30 cellular contexts compared by ENCODE assay signal in the genomic region with DNA sequence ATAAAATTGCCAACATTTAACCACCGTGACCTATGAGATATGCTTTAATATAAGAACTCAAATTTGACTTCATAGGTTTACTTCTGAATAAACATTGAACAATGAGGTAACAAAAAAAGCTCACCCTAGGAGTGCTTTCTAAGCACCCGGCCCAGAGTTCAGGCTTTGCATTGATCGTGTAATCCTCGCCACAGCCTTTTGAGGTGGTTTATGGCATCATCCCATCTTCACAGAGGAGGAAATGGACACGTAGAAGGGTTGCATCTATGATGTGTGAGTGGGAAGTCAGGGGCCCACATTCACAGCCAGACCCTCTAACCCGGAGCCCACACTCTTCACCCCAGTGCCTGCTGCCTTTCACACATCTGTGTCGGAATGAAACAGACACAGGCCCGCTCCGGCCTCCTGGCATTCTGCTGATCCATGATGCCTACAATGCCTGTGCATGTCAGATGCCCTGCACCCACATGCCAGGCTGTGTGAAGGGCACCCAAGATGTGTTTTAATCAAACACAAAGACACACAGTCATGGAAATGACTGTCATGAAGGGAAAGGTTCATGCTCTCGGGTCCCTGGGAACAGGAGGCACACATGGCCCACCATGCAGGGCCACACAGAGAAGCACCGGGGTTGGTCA. TPM values are rescaled to one million over a fixed set of nuclear protein-coding genes. Genes with fewer than 3 reads are reported as not detected.
DNase-seq lines count a peak whose midpoint lies in the region; ATAC-seq, FAIRE-seq and TF ChIP-seq lines count a peak whose summit lies in the region.
"Had no signal": no experiment of that assay in that cellular context is flagged by ENCODE, and none has a peak within 500 bp of the region (broad histone marks: within the 10 kb centered on the region; RNA-seq: fewer than 3 reads in every experiment).

No MANE protein-coding gene starts in this region.

- H3K9ac ChIP-seq in HepG2 (ENCODE audit: insufficient read depth, low read depth, low read length) (no peak overlapping the region), astrocyte (ENCODE audit: low read length) (no peak overlapping the region)

- H3K27ac ChIP-seq in HepG2 (ENCODE audit: extremely low read length, insufficient read depth, low read length) (no peak overlapping the region), right lobe of liver (no peak overlapping the region), astrocyte (ENCODE audit: low read depth, low read length) (no peak overlapping the region)
- H3K27ac ChIP-seq: 22Rv1, heart right ventricle, SJCRH30, testis had no signal

- no peak for FAIRE-seq in HepG2 (lab: Jason Lieb, UNC)
- FAIRE-seq in astrocyte (lab: Jason Lieb, UNC): no peak
- FAIRE-seq: K562, keratinocyte had no signal

- in situ Hi-C loops in HepG2 (cut with HindIII; ENCODE audit: extremely low pct_ligation_motif_present, low pct_unique_long_range_greater_than_20kb): no loop called here

- H3K4me2 ChIP-seq in HepG2 (ENCODE audit: low read depth, low read length) (no peak overlapping the region), astrocyte (ENCODE audit: low read length) (no peak overlapping the region)

- intact Hi-C loops in activated CD4-positive, alpha-beta T cell treated with anti-CD3 and anti-CD28 coated beads for 36 hours (cut with DNase I, micrococcal nuclease): no loop called here
- intact Hi-C loops in HepG2 (cut with micrococcal nuclease; ENCODE audit: unreplicated experiment) (no loop called here), right lobe of liver (cut with DNase I) (no loop called here)

- TF ChIP-seq POLR2A in HepG2 (IDR thresholded peaks at IDR 0.05; ENCODE audit: insufficient read depth in 1 of 2, low read depth in 2 of 2, low read length in 2 of 2) (no peak), right lobe of liver (IDR thresholded peaks at IDR 0.05) (no peak)

- POLR2A ChIA-PET in activated CD4-positive, alpha-beta T cell treated with anti-CD3 and anti-CD28 coated beads for 36 hours (lab: Charles Lee): no interaction called here
- POLR2A ChIA-PET in HepG2 (lab: Yijun Ruan, JAX): no interaction called here

- H3K4me3 Mint-ChIP-seq in activated CD4-positive, alpha-beta T cell treated with anti-CD3 and anti-CD28 coated beads for 36 hours: no peak overlapping the region
- H3K4me3 Mint-ChIP-seq in astrocyte (ENCODE audit: unreplicated experiment): peak overlapping the region; percentile 67
- H3K4me3 Mint-ChIP-seq in stimulated activated naive CD8-positive, alpha-beta T cell treated with anti-CD3 and anti-CD28 coated beads, Interleukin-15, Interleukin-2, amounts not matched to agents 100 ng/mL and 50 ng/mL, for 24 hours: no peak overlapping the region
- no peak overlapping the region for H3K4me3 Mint-ChIP-seq in stimulated activated naive B cell treated with anti-CD40 and anti-IgM and Interleukin-4, amounts not matched to agents 10 μg/mL and 1 μg/mL and 100 μg/mL, for 72 hours
- H3K4me3 Mint-ChIP-seq: CD14-positive monocyte had no signal

- H3K9me3 ChIP-seq in HepG2 (ENCODE audit: low read length): no peaks in the 10 kb centered on the region
- no peaks in the 10 kb centered on the region for H3K9me3 ChIP-seq in right lobe of liver
- no peaks in the 10 kb centered on the region for H3K9me3 ChIP-seq in astrocyte (ENCODE audit: insufficient read depth, low read depth, low read length)
- H3K9me3 ChIP-seq: heart right ventricle, SJCRH30, testis had no signal

- H3K79me2 ChIP-seq in HepG2 (ENCODE audit: insufficient read depth, low read length) (no peaks in the 10 kb centered on the region), astrocyte (ENCODE audit: insufficient read depth, low read length) (no peaks in the 10 kb centered on the region)

- H3K27me3 Mint-ChIP-seq in activated CD4-positive, alpha-beta T cell treated with anti-CD3 and anti-CD28 coated beads for 36 hours: no peaks in the 10 kb centered on the region
- H3K27me3 Mint-ChIP-seq in astrocyte (ENCODE audit: low read depth, unreplicated experiment): peaks cover 13% of the 10 kb centered on the region
- peaks cover 6% of the 10 kb centered on the region for H3K27me3 Mint-ChIP-seq in stimulated activated naive CD8-positive, alpha-beta T cell treated with anti-CD3 and anti-CD28 coated beads, Interleukin-15, Interleukin-2, amounts not matched to agents 100 ng/mL and 50 ng/mL, for 24 hours
- H3K27me3 Mint-ChIP-seq in stimulated activated naive B cell treated with anti-CD40 and anti-IgM and Interleukin-4, amounts not matched to agents 10 μg/mL and 1 μg/mL and 100 μg/mL, for 72 hours: peaks cover 11 to 19% of the 10 kb centered on the region in 2 donors

- no peak overlapping the region for H3K27ac Mint-ChIP-seq in activated CD4-positive, alpha-beta T cell treated with anti-CD3 and anti-CD28 coated beads for 36 hours
- H3K27ac Mint-ChIP-seq in astrocyte (ENCODE audit: unreplicated experiment): no peak overlapping the region
- H3K27ac Mint-ChIP-seq in stimulated activated naive CD8-positive, alpha-beta T cell treated with anti-CD3 and anti-CD28 coated beads, Interleukin-15, Interleukin-2, amounts not matched to agents 100 ng/mL and 50 ng/mL, for 24 hours: peak overlapping the region; percentile 45
- no peak overlapping the region for H3K27ac Mint-ChIP-seq in stimulated activated naive B cell treated with anti-CD40 and anti-IgM and Interleukin-4, amounts not matched to agents 10 μg/mL and 1 μg/mL and 100 μg/mL, for 72 hours

- peaks cover 12% of the 10 kb centered on the region for H3K4me1 Mint-ChIP-seq in activated CD4-positive, alpha-beta T cell treated with anti-CD3 and anti-CD28 coated beads for 36 hours
- H3K4me1 Mint-ChIP-seq in astrocyte (ENCODE audit: low read depth, unreplicated experiment): peaks cover 6% of the 10 kb centered on the region
- peaks cover 16% of the 10 kb centered on the region for H3K4me1 Mint-ChIP-seq in stimulated activated naive CD8-positive, alpha-beta T cell treated with anti-CD3 and anti-CD28 coated beads, Interleukin-15, Interleukin-2, amounts not matched to agents 100 ng/mL and 50 ng/mL, for 24 hours (ENCODE audit: low read depth)
- H3K4me1 Mint-ChIP-seq in stimulated activated naive B cell treated with anti-CD40 and anti-IgM and Interleukin-4, amounts not matched to agents 10 μg/mL and 1 μg/mL and 100 μg/mL, for 72 hours: peaks cover 2 to 6% of the 10 kb centered on the region in 2 donors

- BruUV-seq in HepG2 (replicated peaks; lab: Mats Ljungman, UMichigan): no TSS peak

- H3K36me3 ChIP-seq in HepG2 (replicated peaks in 1 of 2; ENCODE audit: control insufficient read depth in 1 of 2, insufficient read depth in 2 of 2, low read length in 2 of 2) (peaks cover 5 to 42% of the 10 kb centered on the region in 2 experiments), right lobe of liver (peaks cover 0 to 9% (median 0%) of the 10 kb centered on the region in 4 donors), astrocyte (ENCODE audit: insufficient read depth, low read length) (no peaks in the 10 kb centered on the region)
- H3K36me3 ChIP-seq: SJCRH30 had no signal

- H3K9me3 Mint-ChIP-seq in activated CD4-positive, alpha-beta T cell treated with anti-CD3 and anti-CD28 coated beads for 36 hours (ENCODE audit: low read depth): no peaks in the 10 kb centered on the region
- peaks cover 3% of the 10 kb centered on the region for H3K9me3 Mint-ChIP-seq in astrocyte (ENCODE audit: unreplicated experiment)
- no peaks in the 10 kb centered on the region for H3K9me3 Mint-ChIP-seq in stimulated activated naive CD8-positive, alpha-beta T cell treated with anti-CD3 and anti-CD28 coated beads, Interleukin-15, Interleukin-2, amounts not matched to agents 100 ng/mL and 50 ng/mL, for 24 hours
- H3K9me3 Mint-ChIP-seq in stimulated activated naive B cell treated with anti-CD40 and anti-IgM and Interleukin-4, amounts not matched to agents 10 μg/mL and 1 μg/mL and 100 μg/mL, for 72 hours: no peaks in the 10 kb centered on the region

- TF ChIP-seq EP300 in HepG2 (IDR thresholded peaks at IDR 0.05; ENCODE audit: low read depth in 2 of 2, low read length in 2 of 2) (no peak), HepG2 (CRISPR knock-in tag; IDR thresholded peaks at IDR 0.05; ENCODE audit: borderline replicate concordance) (no peak)

- H2AFZ ChIP-seq in HepG2 (ENCODE audit: low read length) (no peak overlapping the region), astrocyte (ENCODE audit: low read depth, low read length) (no peak overlapping the region)

- H4K20me1 ChIP-seq in HepG2 (ENCODE audit: insufficient read depth, low read length) (no peaks in the 10 kb centered on the region), astrocyte (ENCODE audit: insufficient read depth, low read length) (no peaks in the 10 kb centered on the region)

- TF ChIP-seq RAD21 in HepG2 (CRISPR knock-in tag; IDR thresholded peaks at IDR 0.05): no peak

- H3K4me1 ChIP-seq in HepG2 (ENCODE audit: insufficient read depth, low read length) (no peaks in the 10 kb centered on the region), right lobe of liver (peaks cover 0 to 10% (median 2%) of the 10 kb centered on the region in 4 donors), astrocyte (ENCODE audit: insufficient read depth, low read length) (peaks cover 5% of the 10 kb centered on the region)
- H3K4me1 ChIP-seq: SJCRH30, testis had no signal

- H3K27me3 ChIP-seq in HepG2 (ENCODE audit: control insufficient read depth in 1 of 2, insufficient read depth in 2 of 2, low read length in 2 of 2): no peaks in the 10 kb centered on the region
- no peaks in the 10 kb centered on the region for H3K27me3 ChIP-seq in right lobe of liver
- no peaks in the 10 kb centered on the region for H3K27me3 ChIP-seq in astrocyte (ENCODE audit: insufficient read depth, low read length)
- H3K27me3 ChIP-seq: heart right ventricle, testis had no signal

- 97% methylated on average over 11 of the region's 11 CpGs for WGBS in HepG2 (ENCODE audit: low lambda C conversion rate)
- WGBS in right lobe of liver (ENCODE audit: insufficient coverage, low coverage, low lambda C conversion rate, missing lambda C conversion rate): 95% methylated on average over 7 of the region's 11 CpGs

- no peak overlapping the region for H3K4me3 ChIP-seq in HepG2 (replicated peaks in 1 of 3; ENCODE audit: insufficient read depth in 1 of 3, low read depth in 2 of 3, low read length in 3 of 3)
- H3K4me3 ChIP-seq in right lobe of liver: no peak overlapping the region
- H3K4me3 ChIP-seq in astrocyte (ENCODE audit: insufficient read depth, low read depth, low read length): no peak overlapping the region
- H3K4me3 ChIP-seq: heart right ventricle, K562, SJCRH30, testis had no signal

- peak; percentile 52 for DNase-seq in activated CD4-positive, alpha-beta T cell treated with anti-CD3 and anti-CD28 coated beads for 36 hours
- no peak for DNase-seq in activated CD4-positive, alpha-beta T cell treated with anti-CD3 and anti-CD28 coated beads, Interleukin-2, amount 50 U/mL, for 4 hours
- no peak for DNase-seq in HepG2 (ENCODE audit: low spot score)
- no peak for DNase-seq in right lobe of liver
- no peak for DNase-seq in astrocyte (ENCODE audit: low read depth)
- no peak for DNase-seq in stimulated activated naive B cell treated with anti-CD40 and anti-IgM and Interleukin-4, amounts not matched to agents 10 μg/mL and 1 μg/mL and 100 μg/mL, for 72 hours
- DNase-seq: activated CD4-positive, alpha-beta T cell treated with anti-CD3 and anti-CD28 coated beads for 4 hours; activated CD8-positive, alpha-beta memory T cell treated with anti-CD3 and anti-CD28 coated beads, Interleukin-2, amount 50 U/mL, for 4 hours; activated gamma-delta T cell; amygdala; Calu3; DMS79 treated with DMSO at 0.1 percent for 48 hours; foreskin melanocyte; heart right ventricle; left ventricle myocardium superior; NCI-H1092; NCI-H1694; NCI-H2171; NCI-H510A; nucleus accumbens; SJCRH30; SW 1271; T-helper 9 cell; testis had no signal

- H3K36me3 Mint-ChIP-seq in activated CD4-positive, alpha-beta T cell treated with anti-CD3 and anti-CD28 coated beads for 36 hours (ENCODE audit: low read depth): no peaks in the 10 kb centered on the region
- H3K36me3 Mint-ChIP-seq in astrocyte (ENCODE audit: low read depth, unreplicated experiment): peaks cover 5% of the 10 kb centered on the region
- H3K36me3 Mint-ChIP-seq in stimulated activated naive CD8-positive, alpha-beta T cell treated with anti-CD3 and anti-CD28 coated beads, Interleukin-15, Interleukin-2, amounts not matched to agents 100 ng/mL and 50 ng/mL, for 24 hours (ENCODE audit: low read depth): no peaks in the 10 kb centered on the region
- no peaks in the 10 kb centered on the region for H3K36me3 Mint-ChIP-seq in stimulated activated naive B cell treated with anti-CD40 and anti-IgM and Interleukin-4, amounts not matched to agents 10 μg/mL and 1 μg/mL and 100 μg/mL, for 72 hours
- H3K36me3 Mint-ChIP-seq: CD14-positive monocyte had no signal

- peak; percentile 74 for ATAC-seq in activated CD4-positive, alpha-beta T cell treated with anti-CD3 and anti-CD28 coated beads for 36 hours
- ATAC-seq in HepG2 (no peak), right lobe of liver (no peak), HG03439 (IDR thresholded peaks at IDR 0.05; ENCODE audit: unreplicated experiment) (no peak)
- ATAC-seq in stimulated activated naive B cell treated with anti-CD40 and anti-IgM and Interleukin-4, amounts not matched to agents 10 μg/mL and 1 μg/mL and 100 μg/mL, for 72 hours (replicated peaks): no peak
- ATAC-seq: heart right ventricle, K562, left ventricle myocardium superior had no signal

- TF ChIP-seq CTCF in HepG2 (CRISPR knock-in tag; IDR thresholded peaks at IDR 0.05) (no peak), right lobe of liver (IDR thresholded peaks at IDR 0.05) (no peak), astrocyte (IDR thresholded peaks at IDR 0.05; ENCODE audit: insufficient read depth, low read depth, low read length) (no peak)

- CTCF ChIA-PET in activated CD4-positive, alpha-beta T cell treated with anti-CD3 and anti-CD28 coated beads for 36 hours (lab: Charles Lee): no interaction called here
- CTCF ChIA-PET in HepG2 (lab: Yijun Ruan, JAX; ENCODE audit: low intra/inter-chr PET ratio, low total read pairs): no interaction called here

RNA-seq across cellular contexts. Expression of a gene that starts 48.6 kb away (rescaled TPM):
- total RNA-seq in activated CD4-positive, alpha-beta T cell treated with anti-CD3 and anti-CD28 coated beads for 36 hours: 1,000 to 10,000 TPM in 1 of 2 experiments, 100 to 1,000 TPM in 1; 889 to 1,817 TPM
- 3,331 and 4,246 TPM in 2 replicates for total RNA-seq in HepG2 (2016; rRNA removed; fragmentation: Illumina TruSeq; extraction: Trizol)
- 5,225 and 5,854 TPM in 2 replicates for total RNA-seq in HepG2 (2016; cell fraction: cytosol; rRNA removed; fragmentation: Illumina TruSeq; extraction: Trizol; ENCODE audit: low read depth)
- total RNA-seq in HepG2 (2016; cell fraction: insoluble cytoplasmic fraction; rRNA removed; fragmentation: Illumina TruSeq; extraction: Trizol): 3,362 and 4,378 TPM in 2 replicates
- 8,556 and 9,092 TPM in 2 replicates for total RNA-seq in HepG2 (2016; cell fraction: membrane; rRNA removed; fragmentation: Illumina TruSeq; extraction: Trizol)
- 1,122 and 1,268 TPM in 2 replicates for total RNA-seq in HepG2 (2016; cell fraction: nucleus; rRNA removed; fragmentation: Illumina TruSeq; extraction: Trizol)
- 3,582 and 3,614 TPM in 2 replicates for polyA plus RNA-seq in HepG2 (2011; rRNA removed)
- polyA plus RNA-seq in HepG2 (2011; cell fraction: cytosol; rRNA removed): 3,176 and 4,386 TPM in 2 replicates
- polyA plus RNA-seq in HepG2 (2011; cell fraction: nucleus; rRNA removed): 741 and 878 TPM in 2 replicates
- polyA plus RNA-seq in HepG2 (2012): 8,552 and 9,844 TPM in 2 replicates
- polyA plus RNA-seq in HepG2 (2016; cell fraction: cytosol; fragmentation: Illumina TruSeq; extraction: Trizol; ENCODE audit: low read depth): 7,218 and 7,614 TPM in 2 replicates
- polyA plus RNA-seq in HepG2 (2016; cell fraction: insoluble cytoplasmic fraction; fragmentation: Illumina TruSeq; extraction: Trizol; ENCODE audit: low read depth): 4,222 and 4,697 TPM in 2 replicates
- polyA plus RNA-seq in HepG2 (2016; cell fraction: membrane; fragmentation: Illumina TruSeq; extraction: Trizol; ENCODE audit: low read depth): 8,348 and 8,377 TPM in 2 replicates
- 2,101 and 2,110 TPM in 2 replicates for polyA plus RNA-seq in HepG2 (2016; cell fraction: nucleus; fragmentation: Illumina TruSeq; extraction: Trizol; ENCODE audit: insufficient read depth, low read depth)
- 234 and 364 TPM in 2 replicates for polyA minus RNA-seq in HepG2 (2011; rRNA and poly(A)+ RNA removed; ENCODE audit: low replicate concordance)
- polyA minus RNA-seq in HepG2 (2011; cell fraction: cytosol; rRNA and poly(A)+ RNA removed): 317 and 452 TPM in 2 replicates
- polyA minus RNA-seq in HepG2 (2011; cell fraction: nucleus; rRNA and poly(A)+ RNA removed): 241 and 344 TPM in 2 replicates
- 100 to 1,000 TPM; 363 to 497 (median 443) TPM for total RNA-seq in right lobe of liver
- 1,040 and 1,129 TPM in 2 replicates for total RNA-seq in astrocyte
